8 cellular contexts compared by ENCODE assay signal in genomic region chr19:45769054-45769782, GRCh38. TPM values are rescaled to one million over a fixed set of nuclear protein-coding genes. Genes with fewer than 3 reads are reported as not detected.
DNase-seq lines count a peak whose midpoint lies in the region; ATAC-seq and TF ChIP-seq lines count a peak whose summit lies in the region.

SIX5 (minus strand) TSS chr19:45769252; CDS start chr19:45768844, 408 bp downstream.

- peak within 1 kb of the TSS; percentile 81 for H3K4me3 ChIP-seq in kidney epithelial cell (ENCODE audit: low read depth, low read length)

- DNase-seq in AG08395 (ENCODE audit: low spot score): peak; percentile 98
- DNase-seq in NCI-H226: peak; percentile 91
- peak; percentile 98 for DNase-seq in activated CD4-positive, CD25-positive, alpha-beta regulatory T cell treated with anti-CD3 and anti-CD28 coated beads, Interleukin-2, amount 50 U/mL, for 72 hours
- peak; percentile 81 for DNase-seq in cerebellum (ENCODE audit: low spot score)
- DNase-seq in kidney epithelial cell (ENCODE audit: low read depth): peak; percentile 77
- peak; percentile 97 for DNase-seq in stimulated activated CD4-positive, alpha-beta T cell treated with anti-CD3 and anti-CD28 coated beads, Interleukin-15, amount 100 ng/mL, for 24 hours

- peaks cover 1% of the 10 kb centered on the region for H3K36me3 ChIP-seq in kidney epithelial cell (ENCODE audit: control insufficient read depth, insufficient read depth, low read length)

- no peak for TF ChIP-seq CTCF in kidney epithelial cell (IDR thresholded peaks at IDR 0.05; ENCODE audit: insufficient read depth, low read length, poor library complexity, severe bottlenecking)

- ATAC-seq in GM18909 (IDR thresholded peaks at IDR 0.05; ENCODE audit: poor library complexity, unreplicated experiment): peak; percentile 61
- ATAC-seq in HG03159 (IDR thresholded peaks at IDR 0.05; ENCODE audit: unreplicated experiment): peak; percentile 54

- H3K27me3 ChIP-seq in kidney epithelial cell (ENCODE audit: control insufficient read depth, insufficient read depth, low read length): no peaks in the 10 kb centered on the region

RNA-seq across cellular contexts. Expression of gene SIX5, which starts in this region (rescaled TPM):
- total RNA-seq in cerebellum (3.4 TPM), kidney epithelial cell (11.7 and 16.9 TPM in 2 replicates)

Comparison
In these comparisons a context has a peak if more than half of its experiments do, and no peak if none do; other contexts are left out.
1. Peak in every context shown above with its lines: DNase-seq, ATAC-seq and H3K4me3 ChIP-seq.